Comparison of ENCODE assay signal across 8 cellular contexts in the genomic region with DNA sequence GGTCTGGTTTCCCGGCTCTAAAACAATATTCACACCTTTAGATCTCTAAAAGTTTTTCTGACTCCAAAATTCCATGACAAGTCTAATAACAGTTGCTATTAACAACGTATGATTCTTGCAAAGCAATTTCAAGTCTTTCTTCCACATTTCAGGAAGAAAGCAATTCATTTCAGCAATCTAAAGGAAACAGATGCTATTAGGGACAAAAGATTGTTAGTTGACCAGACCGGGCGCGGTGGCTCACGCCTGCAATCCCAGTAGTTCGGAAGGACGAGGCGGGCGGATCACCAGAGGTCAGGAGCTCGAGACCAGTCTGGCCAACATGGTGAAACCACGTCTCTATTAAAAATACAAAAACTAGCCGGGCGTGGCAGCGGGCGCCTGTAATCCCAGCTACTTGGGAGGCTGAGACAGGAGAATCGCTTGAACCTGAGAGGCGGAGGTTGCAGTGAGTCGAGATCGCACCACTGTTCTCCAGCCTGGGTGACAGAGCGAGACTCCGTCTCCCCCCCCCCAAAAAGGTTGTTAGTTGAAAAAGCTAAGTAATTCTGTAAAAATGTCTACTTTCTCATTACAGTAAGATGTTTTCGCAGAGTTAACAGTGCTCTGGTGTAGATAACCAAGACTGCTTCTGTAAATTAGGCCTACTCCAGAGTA. TPM values are rescaled to one million over a fixed set of nuclear protein-coding genes. Genes with fewer than 3 reads are reported as not detected.
DNase-seq lines count a peak whose midpoint lies in the region; ATAC-seq and TF ChIP-seq lines count a peak whose summit lies in the region.

No MANE protein-coding gene starts in this region.

- DNase-seq in H9: no peak
- no peak for DNase-seq in activated CD8-positive, alpha-beta T cell treated with anti-CD3 and anti-CD28 coated beads for 36 hours
- DNase-seq in left ventricle myocardium superior: peak; percentile 42
- DNase-seq in skeletal muscle cell (ENCODE audit: low read depth): no peak
- DNase-seq in HPDE6-E6E7 (ENCODE audit: extremely low spot score): no peak
- DNase-seq in stimulated activated CD4-positive, alpha-beta T cell treated with anti-CD3 and anti-CD28 coated beads, Interleukin-4, amount 100 ng/mL, for 1 hour: no peak
- no peak for DNase-seq in SIG-M5 (lab: John Stamatoyannopoulos, UW)
- DNase-seq in KG1 (lab: John Stamatoyannopoulos, UW): no peak

- no peak overlapping the region for H3K14ac ChIP-seq in H9 (ENCODE audit: insufficient read depth, low read length)

- H3K23ac ChIP-seq in H9 (ENCODE audit: insufficient read length, low read depth, low read length): no peak overlapping the region

- H3K27ac ChIP-seq in H9 (ENCODE audit: insufficient read length, low read depth, low read length): no peak overlapping the region

- H4K20me1 ChIP-seq in H9 (ENCODE audit: control insufficient read depth, insufficient read depth, insufficient read length): no peaks in the 10 kb centered on the region

- 0 out of 2 replicates have a peak, but pooled peaks cover 2% of the 10 kb centered on the region for H3K4me1 ChIP-seq in H9 (ENCODE audit: insufficient read depth, low read length)

- intact Hi-C loops in activated CD8-positive, alpha-beta T cell treated with anti-CD3 and anti-CD28 coated beads for 36 hours (cut with micrococcal nuclease): loop anchor here (5.0 kb wide), 1 partner anchor 124 kb away; the partner anchor contains the start of genes GON7 and UBR7
- intact Hi-C loops in left ventricle myocardium superior (cut with micrococcal nuclease): no loop called here

- H3K79me2 ChIP-seq in H9 (ENCODE audit: insufficient read depth, low read length): peaks cover 25% of the 10 kb centered on the region

- peak overlapping the region; percentile 90 to 97 for H3K4me3 Mint-ChIP-seq in H9
- H3K4me3 Mint-ChIP-seq in activated CD8-positive, alpha-beta T cell treated with anti-CD3 and anti-CD28 coated beads for 36 hours: peak overlapping the region; percentile 88

- peaks cover 4 to 14% (median 7%) of the 10 kb centered on the region in 3 experiments for H3K36me3 Mint-ChIP-seq in H9 (ENCODE audit: insufficient read depth in 1 of 3, low read depth in 3 of 3)
- H3K36me3 Mint-ChIP-seq in activated CD8-positive, alpha-beta T cell treated with anti-CD3 and anti-CD28 coated beads for 36 hours (ENCODE audit: low read depth): no peaks in the 10 kb centered on the region

- peak overlapping the region; percentile 11 for H3K9ac ChIP-seq in H9 (ENCODE audit: extremely low read depth, insufficient read length, low read length)

- no peaks in the 10 kb centered on the region for H3K9me3 ChIP-seq in H9 (ENCODE audit: control insufficient read depth, low read depth, low read length)

- no peak overlapping the region for H2BK15ac ChIP-seq in H9 (ENCODE audit: low read depth, low read length)

- H3K56ac ChIP-seq in H9 (ENCODE audit: insufficient read length, low read depth, low read length): no peak overlapping the region

- no peak overlapping the region for H4K8ac ChIP-seq in H9 (replicated peaks; ENCODE audit: insufficient read length, low read depth, low read length)

- H2AFZ ChIP-seq in H9 (ENCODE audit: low read length): no peak overlapping the region

- peaks cover 45 to 47% of the 10 kb centered on the region in 2 experiments for H3K4me1 Mint-ChIP-seq in H9
- H3K4me1 Mint-ChIP-seq in activated CD8-positive, alpha-beta T cell treated with anti-CD3 and anti-CD28 coated beads for 36 hours (ENCODE audit: low read depth): peaks cover 58% of the 10 kb centered on the region

- no peak overlapping the region for H3K18ac ChIP-seq in H9 (ENCODE audit: insufficient read length, low read depth, low read length)

- no peak overlapping the region for H2AK5ac ChIP-seq in H9 (ENCODE audit: insufficient read length, low read length)

- no peaks in the 10 kb centered on the region for H3K27me3 Mint-ChIP-seq in H9 (ENCODE audit: low read depth)
- no peaks in the 10 kb centered on the region for H3K27me3 Mint-ChIP-seq in activated CD8-positive, alpha-beta T cell treated with anti-CD3 and anti-CD28 coated beads for 36 hours

- H3K4ac ChIP-seq in H9 (ENCODE audit: low read depth, low read length): no peak overlapping the region

- H3K4me2 ChIP-seq in H9 (ENCODE audit: insufficient read depth, insufficient read length, low read length): peak overlapping the region; percentile 98

- POLR2A ChIA-PET in activated CD8-positive, alpha-beta T cell treated with anti-CD3 and anti-CD28 coated beads for 36 hours (lab: Charles Lee): interaction anchor here (0.8 to 1.4 kb wide), 2 partner anchors 10 to 148 kb away, joined by 3 to 4 read pairs; no protein-coding TSS in a partner anchor

- H2BK5ac ChIP-seq in H9 (ENCODE audit: insufficient read length, low read length): no peak overlapping the region

- CTCF ChIA-PET in activated CD8-positive, alpha-beta T cell treated with anti-CD3 and anti-CD28 coated beads for 36 hours (lab: Charles Lee): interaction anchor here (0.6 to 1.1 kb wide), 5 partner anchors 8 to 215 kb away, joined by 3 read pairs; no protein-coding TSS in a partner anchor

- no peak for TF ChIP-seq CTCF in H9 (conservative IDR thresholded peaks at IDR 0.05)
- no peak for TF ChIP-seq CTCF in activated CD8-positive, alpha-beta T cell treated with anti-CD3 and anti-CD28 coated beads for 36 hours (IDR thresholded peaks at IDR 0.05)

- no peak overlapping the region for H2BK20ac ChIP-seq in H9 (ENCODE audit: low read depth, low read length, poor library complexity, severe bottlenecking)

- H3K79me1 ChIP-seq in H9 (ENCODE audit: insufficient read depth, low read depth, low read length, poor library complexity, severe bottlenecking): peaks cover 9% of the 10 kb centered on the region

- H3K27me3 ChIP-seq in H9 (ENCODE audit: insufficient read depth, low read length): no peaks in the 10 kb centered on the region

- peak overlapping the region; percentile 84 for H3K4me3 ChIP-seq in skeletal muscle cell (ENCODE audit: low read depth, low read length)

- peaks cover 7% of the 10 kb centered on the region for H3K23me2 ChIP-seq in H9 (ENCODE audit: insufficient read length, low read depth, low read length, poor library complexity, severe bottlenecking)

- no peak overlapping the region for H2BK120ac ChIP-seq in H9 (ENCODE audit: low read depth, low read length, poor library complexity, severe bottlenecking)

- H4K91ac ChIP-seq in H9 (ENCODE audit: insufficient read length, low read depth, low read length): no peak overlapping the region

- peak overlapping the region in 2 of 3 experiments; percentile 28 to 64; a peak in 2 of 7 replicates for H3K27ac Mint-ChIP-seq in H9
- H3K27ac Mint-ChIP-seq in activated CD8-positive, alpha-beta T cell treated with anti-CD3 and anti-CD28 coated beads for 36 hours: peak overlapping the region; percentile 78

- WGBS in H9 (ENCODE audit: extremely low coverage, insufficient read length, low lambda C conversion rate): no CpG with 5 or more reads among the region's 23 CpGs

- H3K9me3 Mint-ChIP-seq in H9: peaks cover 3 to 4% of the 10 kb centered on the region in 2 experiments; a peak in 2 of 5 replicates
- no peaks in the 10 kb centered on the region for H3K9me3 Mint-ChIP-seq in activated CD8-positive, alpha-beta T cell treated with anti-CD3 and anti-CD28 coated beads for 36 hours

- no peak overlapping the region for H3T11ph ChIP-seq in H9 (ENCODE audit: low read length)

- no peak for ATAC-seq in activated CD8-positive, alpha-beta T cell treated with anti-CD3 and anti-CD28 coated beads for 36 hours
- no peak for ATAC-seq in left ventricle myocardium superior

- H4K5ac ChIP-seq in H9 (ENCODE audit: insufficient read length, low read depth, low read length): no peak overlapping the region

- H2BK12ac ChIP-seq in H9 (ENCODE audit: insufficient read length, low read depth, low read length): no peak overlapping the region

RNA-seq across cellular contexts. Expression of gene BTBD7, which starts 1.3 kb away (rescaled TPM):
- total RNA-seq in H9 (2021) (42.4 and 44.1 TPM in 2 replicates), left ventricle myocardium superior (25.5 TPM)
- total RNA-seq in activated CD8-positive, alpha-beta T cell treated with anti-CD3 and anti-CD28 coated beads for 36 hours: 10 to 100 TPM in 1 of 2 experiments, 1 to 10 TPM in 1; 8.7 to 12.6 TPM

RNA-seq across cellular contexts. Expression of gene COX8C, which starts 15.5 kb away (rescaled TPM):
- total RNA-seq in H9 (2021) (not detected in 2 replicates), left ventricle myocardium superior (0.55 TPM)
- not detected for total RNA-seq in activated CD8-positive, alpha-beta T cell treated with anti-CD3 and anti-CD28 coated beads for 36 hours
